1 cellular context compared by ENCODE assay signal in genomic region chr19:556611-557382, GRCh38.
TF ChIP-seq lines count a peak whose summit lies in the region.

No MANE protein-coding gene starts in this region.

TF ChIP-seq in HepG2, 621 proteins besides CTCF, POLR2A, EP300 and RAD21 (continued from another document and continues in another):
- TF ChIP-seq FUBP1 (CRISPR knock-in tag; IDR thresholded peaks at IDR 0.05; ENCODE audit: borderline replicate concordance) (no peak), ZNF382 (CRISPR knock-in tag; IDR thresholded peaks at IDR 0.05; ENCODE audit: borderline replicate concordance) (no peak), MYC (CRISPR knock-in tag; IDR thresholded peaks at IDR 0.05; ENCODE audit: borderline replicate concordance) (no peak), ZXDC (CRISPR knock-in tag; IDR thresholded peaks at IDR 0.05) (no peak), ZNF326 (CRISPR knock-in tag; IDR thresholded peaks at IDR 0.05; ENCODE audit: borderline replicate concordance) (no peak), NFAT5 (CRISPR knock-in tag; IDR thresholded peaks at IDR 0.05) (no peak), FOXJ3 (CRISPR knock-in tag; IDR thresholded peaks at IDR 0.05; ENCODE audit: borderline replicate concordance) (no peak), ZSCAN22 (CRISPR knock-in tag; IDR thresholded peaks at IDR 0.05) (no peak), ELF4 (CRISPR knock-in tag; IDR thresholded peaks at IDR 0.05; ENCODE audit: borderline replicate concordance) (no peak), ZNF709 (CRISPR knock-in tag; IDR thresholded peaks at IDR 0.05) (no peak), RELA (CRISPR knock-in tag; IDR thresholded peaks at IDR 0.05) (no peak), MAF1 (CRISPR knock-in tag; IDR thresholded peaks at IDR 0.05; ENCODE audit: borderline replicate concordance) (no peak), ZNF614 (CRISPR knock-in tag; IDR thresholded peaks at IDR 0.05; ENCODE audit: borderline replicate concordance) (no peak), ZBTB42 (CRISPR knock-in tag; IDR thresholded peaks at IDR 0.05) (no peak), ZNF879 (CRISPR knock-in tag; IDR thresholded peaks at IDR 0.05) (no peak), LBX2 (CRISPR knock-in tag; IDR thresholded peaks at IDR 0.05; ENCODE audit: borderline replicate concordance) (no peak), NR2F1 (CRISPR knock-in tag; IDR thresholded peaks at IDR 0.05) (no peak), ZNF468 (CRISPR knock-in tag; IDR thresholded peaks at IDR 0.05) (no peak), KDM5A (IDR thresholded peaks at IDR 0.05; ENCODE audit: borderline replicate concordance, low read length) (no peak), HOXA9 (CRISPR knock-in tag; IDR thresholded peaks at IDR 0.05; ENCODE audit: borderline replicate concordance) (no peak), ZNF749 (CRISPR knock-in tag; IDR thresholded peaks at IDR 0.05; ENCODE audit: borderline replicate concordance) (no peak), TMF1 (CRISPR knock-in tag; IDR thresholded peaks at IDR 0.05; ENCODE audit: low read depth) (no peak), ZBTB33 (CRISPR knock-in tag; IDR thresholded peaks at IDR 0.05) (no peak), TAF15 (IDR thresholded peaks at IDR 0.05; ENCODE audit: low read depth, low read length, poor library complexity, severe bottlenecking) (no peak), HDAC6 (IDR thresholded peaks at IDR 0.05; ENCODE audit: low read depth, low read length) (no peak), FOXO1 (CRISPR knock-in tag; IDR thresholded peaks at IDR 0.05) (no peak; the same call in 1 of the 2 replicates), NR2F6 (IDR thresholded peaks at IDR 0.05) (no peak), NR2F6 (CRISPR knock-in tag; IDR thresholded peaks at IDR 0.05) (peak; percentile 71; the same call in 1 of the 2 replicates), ZNF569 (CRISPR knock-in tag; IDR thresholded peaks at IDR 0.05; ENCODE audit: borderline replicate concordance) (no peak), ZNF782 (CRISPR knock-in tag; IDR thresholded peaks at IDR 0.05; ENCODE audit: borderline replicate concordance) (no peak), ZNF230 (CRISPR knock-in tag; IDR thresholded peaks at IDR 0.05) (no peak), GATA4 (IDR thresholded peaks at IDR 0.05; ENCODE audit: borderline replicate concordance, low read depth) (no peak), ZNF383 (CRISPR knock-in tag; IDR thresholded peaks at IDR 0.05; ENCODE audit: borderline replicate concordance) (no peak), ZFYVE20 (CRISPR knock-in tag; IDR thresholded peaks at IDR 0.05; ENCODE audit: borderline replicate concordance, low read depth) (no peak), ZNF441 (CRISPR knock-in tag; IDR thresholded peaks at IDR 0.05; ENCODE audit: borderline replicate concordance) (no peak; the same call in 1 of the 2 replicates), STAG1 (CRISPR knock-in tag; IDR thresholded peaks at IDR 0.05) (no peak), SIN3B (IDR thresholded peaks at IDR 0.05; ENCODE audit: low read length) (no peak), JUNB (CRISPR knock-in tag; IDR thresholded peaks at IDR 0.05; ENCODE audit: borderline replicate concordance) (no peak), ZNF33A (CRISPR knock-in tag; IDR thresholded peaks at IDR 0.05; ENCODE audit: borderline replicate concordance) (no peak), ZFP36 (IDR thresholded peaks at IDR 0.05; ENCODE audit: borderline replicate concordance, low read depth, low read length, partially characterized antibody) (no peak), HOXA3 (CRISPR knock-in tag; IDR thresholded peaks at IDR 0.05) (no peak; the same call in 1 of the 2 replicates), TP53 (CRISPR knock-in tag; conservative IDR thresholded peaks at IDR 0.05) (no peak), PHB2 (IDR thresholded peaks at IDR 0.05; ENCODE audit: partially characterized antibody) (no peak), ZNF550 (CRISPR knock-in tag; IDR thresholded peaks at IDR 0.05; ENCODE audit: borderline replicate concordance) (no peak), TCF12 (IDR thresholded peaks at IDR 0.05) (no peak), TCF12 (CRISPR knock-in tag; IDR thresholded peaks at IDR 0.05) (no peak), KDM4B (CRISPR knock-in tag; IDR thresholded peaks at IDR 0.05) (no peak), TBL1XR1 (IDR thresholded peaks at IDR 0.05; ENCODE audit: borderline replicate concordance, low read length, partially characterized antibody) (no peak), HNRNPLL (IDR thresholded peaks at IDR 0.05; ENCODE audit: low read depth, low read length, poor library complexity, severe bottlenecking) (no peak), ZFP82 (CRISPR knock-in tag; IDR thresholded peaks at IDR 0.05; ENCODE audit: borderline replicate concordance) (no peak), ATRX (CRISPR knock-in tag; IDR thresholded peaks at IDR 0.05; ENCODE audit: borderline replicate concordance) (no peak), GFI1 (CRISPR knock-in tag; IDR thresholded peaks at IDR 0.05; ENCODE audit: borderline replicate concordance) (0 out of 2 replicates have a peak, but pooled peaks have one; percentile 47), ZNF883 (CRISPR knock-in tag; IDR thresholded peaks at IDR 0.05; ENCODE audit: not compliant biosample characterization) (no peak), SP5 (CRISPR knock-in tag; IDR thresholded peaks at IDR 0.05; ENCODE audit: borderline replicate concordance, low read depth) (no peak), KAT2B (IDR thresholded peaks at IDR 0.05; ENCODE audit: borderline replicate concordance, low read depth, low read length) (no peak), KDM2A (CRISPR knock-in tag; IDR thresholded peaks at IDR 0.05; ENCODE audit: borderline replicate concordance, low read depth) (no peak; the same call in 1 of the 2 replicates), SMAD1 (CRISPR knock-in tag; IDR thresholded peaks at IDR 0.05; ENCODE audit: borderline replicate concordance, low read depth) (no peak)
